27 cellular contexts compared by ENCODE assay signal in the genomic region with DNA sequence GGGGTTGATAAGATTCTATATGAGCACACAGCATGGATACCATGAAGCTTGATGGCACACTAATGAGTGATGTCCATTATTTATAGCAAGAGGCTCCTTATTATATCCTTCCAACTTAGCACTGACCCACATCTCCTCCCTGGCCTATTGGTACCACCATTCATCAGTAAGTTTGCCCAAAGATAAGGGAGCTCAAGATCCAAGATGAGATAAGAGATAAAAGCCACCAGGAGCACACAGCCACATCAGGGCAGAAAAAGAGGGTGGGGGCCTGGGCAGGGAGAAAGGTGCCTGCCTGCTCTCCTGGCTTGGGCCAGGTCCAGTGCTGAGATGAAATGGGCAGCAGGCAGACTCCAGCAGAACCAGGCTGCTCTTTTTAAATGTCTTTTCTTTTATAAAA. TPM values are rescaled to one million over a fixed set of nuclear protein-coding genes. Genes with fewer than 3 reads are reported as not detected.
DNase-seq lines count a peak whose midpoint lies in the region; ATAC-seq, FAIRE-seq and TF ChIP-seq lines count a peak whose summit lies in the region.
"Had no signal": no experiment of that assay in that cellular context is flagged by ENCODE, and none has a peak within 500 bp of the region (broad histone marks: within the 10 kb centered on the region; RNA-seq: fewer than 3 reads in every experiment).

No MANE protein-coding gene starts in this region.

- ATAC-seq in Panc1: peak; percentile 56; the same call in 1 of the 2 replicates
- ATAC-seq in K562: no peak
- no peak for ATAC-seq in HG02840 (IDR thresholded peaks at IDR 0.05; ENCODE audit: low FRiP score, unreplicated experiment)
- ATAC-seq: GM12878 had no signal

- H3K9ac ChIP-seq in K562 (ENCODE audit: insufficient read depth in 1 of 2, low read depth in 2 of 2, low read length in 2 of 2) (no peak overlapping the region), parathyroid adenoma (no peak overlapping the region)
- H3K9ac ChIP-seq: BLaER1 treated with 17β-estradiol and CSF1 and Interleukin-3, amounts not matched to agents 10 nM and 100 nM; GM23248 had no signal

- no peak overlapping the region for H2AFZ ChIP-seq in K562 (ENCODE audit: low read depth, low read length)
- no peak overlapping the region for H2AFZ ChIP-seq in parathyroid adenoma
- H2AFZ ChIP-seq: GM23248 had no signal

- in situ Hi-C loops in Panc1 (cut with HindIII; ENCODE audit: low pct_unique_long_range_greater_than_20kb, low sequenced_read_pairs): no loop called here
- in situ Hi-C loops in K562 (cut with MboI): no loop called here

- H4K20me1 ChIP-seq in K562 (replicated peaks; ENCODE audit: control insufficient read depth, insufficient read depth, low read length): no peaks in the 10 kb centered on the region
- H4K20me1 ChIP-seq: BLaER1 treated with 17β-estradiol and CSF1 and Interleukin-3, amounts not matched to agents 10 nM and 100 nM had no signal

- H3K4me2 ChIP-seq in K562 (ENCODE audit: insufficient read depth, low read length): no peak overlapping the region
- no peak overlapping the region for H3K4me2 ChIP-seq in parathyroid adenoma (ENCODE audit: low read length)
- H3K4me2 ChIP-seq: BLaER1 treated with 17β-estradiol and CSF1 and Interleukin-3, amounts not matched to agents 10 nM and 100 nM had no signal

- H3K27me3 ChIP-seq in Panc1 (ENCODE audit: control insufficient read depth, insufficient read depth, low read length) (no peaks in the 10 kb centered on the region), K562 (ENCODE audit: control insufficient read depth in 2 of 2, insufficient read depth in 2 of 2, low read length in 2 of 2) (no peaks in the 10 kb centered on the region), parathyroid adenoma (ENCODE audit: control insufficient read depth, insufficient read depth, low read length) (no peaks in the 10 kb centered on the region), adrenal gland (no peaks in the 10 kb centered on the region)
- H3K27me3 ChIP-seq: BE2C; BLaER1 treated with 17β-estradiol and CSF1 and Interleukin-3, amounts not matched to agents 10 nM and 100 nM had no signal

- H3K36me3 ChIP-seq in Panc1 (ENCODE audit: control insufficient read depth, insufficient read depth, low read length): no peaks in the 10 kb centered on the region
- H3K36me3 ChIP-seq in K562 (ENCODE audit: control insufficient read depth, insufficient read depth, low read length): no peaks in the 10 kb centered on the region
- H3K36me3 ChIP-seq in parathyroid adenoma (ENCODE audit: control insufficient read depth, insufficient read depth, low read length): no peaks in the 10 kb centered on the region
- no peaks in the 10 kb centered on the region for H3K36me3 ChIP-seq in adrenal gland (replicated peaks in 1 of 2)
- H3K36me3 ChIP-seq: BE2C; BLaER1 treated with 17β-estradiol and CSF1 and Interleukin-3, amounts not matched to agents 10 nM and 100 nM had no signal

- TF ChIP-seq EP300 in K562 (IDR thresholded peaks at IDR 0.05; ENCODE audit: low read length): no peak

- DNase-seq in AG08396 (ENCODE audit: low spot score): peak; percentile 1
- DNase-seq in Panc1 (ENCODE audit: low read depth, low spot score): no peak
- no peak for DNase-seq in K562 (ENCODE audit: extremely low read depth in 1 of 4, low spot score in 3 of 4)
- no peak for DNase-seq in mucosa of gallbladder (ENCODE audit: low spot score)
- no peak for DNase-seq in adrenal gland
- no peak for DNase-seq in NCI-H1105 treated with DMSO at 0.1 percent for 48 hours (lab: John Stamatoyannopoulos, UW)
- DNase-seq: AML-193; BE2C; CD4-positive, alpha-beta T cell; CD8-positive, alpha-beta memory T cell; DMS 273 treated with DMSO at 0.1 percent for 48 hours; DMS79; EL; GDM1; GM23248; H7 had no signal

- BruUV-seq in Panc1 (replicated peaks; lab: Mats Ljungman, UMichigan): no TSS peak
- BruUV-seq in K562 (replicated peaks; lab: Mats Ljungman, UMichigan): no TSS peak

- no peaks in the 10 kb centered on the region for H3K79me2 ChIP-seq in K562 (ENCODE audit: control insufficient read depth, insufficient read depth, low read length)
- H3K79me2 ChIP-seq in parathyroid adenoma: no peaks in the 10 kb centered on the region

- H3K27ac ChIP-seq in Panc1 (ENCODE audit: low read length): no peak overlapping the region
- no peak overlapping the region for H3K27ac ChIP-seq in K562 (ENCODE audit: extremely low read depth, low read depth, low read length)
- peak overlapping the region; percentile 55 for H3K27ac ChIP-seq in parathyroid adenoma
- H3K27ac ChIP-seq in adrenal gland: no peak overlapping the region
- H3K27ac ChIP-seq: 22Rv1; BLaER1 treated with 17β-estradiol and CSF1 and Interleukin-3, amounts not matched to agents 10 nM and 100 nM; GM23248 had no signal

- FAIRE-seq in K562 (lab: Jason Lieb, UNC): no peak
- FAIRE-seq: A204.1, D721Med, GM12878, GM19239, H1 had no signal

- no peak overlapping the region for H3K4me3 ChIP-seq in Panc1 (ENCODE audit: low read depth in 2 of 2, low read length in 2 of 2)
- no peak overlapping the region for H3K4me3 ChIP-seq in K562
- H3K4me3 ChIP-seq in parathyroid adenoma (ENCODE audit: low read depth, low read length): no peak overlapping the region
- no peak overlapping the region for H3K4me3 ChIP-seq in adrenal gland
- H3K4me3 ChIP-seq: BLaER1 treated with 17β-estradiol and CSF1 and Interleukin-3, amounts not matched to agents 10 nM and 100 nM; GM12878; GM23248 had no signal

- H3K9me3 ChIP-seq in Panc1 (ENCODE audit: control insufficient read depth, insufficient read depth, low read depth, low read length) (no peaks in the 10 kb centered on the region), K562 (replicated peaks; ENCODE audit: control insufficient read depth, insufficient read depth, low read depth, low read length) (no peaks in the 10 kb centered on the region), parathyroid adenoma (ENCODE audit: control insufficient read depth, low read length) (no peaks in the 10 kb centered on the region), adrenal gland (replicated peaks in 1 of 3) (no peaks in the 10 kb centered on the region)
- H3K9me3 ChIP-seq: BE2C; BLaER1 treated with 17β-estradiol and CSF1 and Interleukin-3, amounts not matched to agents 10 nM and 100 nM had no signal

- TF ChIP-seq POLR2A in K562 (conservative IDR thresholded peaks at IDR 0.05) (no peak), adrenal gland (IDR thresholded peaks at IDR 0.05) (no peak)

- CTCF ChIA-PET in Panc1 (lab: Charles Lee): no interaction called here
- CTCF ChIA-PET in K562 (lab: Yijun Ruan, JAX; ENCODE audit: low intra/inter-chr PET ratio): no interaction called here

- TF ChIP-seq CTCF in Panc1 (IDR thresholded peaks at IDR 0.05) (no peak), K562 (IDR thresholded peaks at IDR 0.05 in 2 of 3, conservative IDR thresholded peaks at IDR 0.05 in 1 of 3; ENCODE audit: insufficient read depth in 2 of 3, low read depth in 1 of 3, low read length in 3 of 3) (no peak), parathyroid adenoma (IDR thresholded peaks at IDR 0.05) (no peak), adrenal gland (IDR thresholded peaks at IDR 0.05) (no peak)

- H3K4me1 ChIP-seq in Panc1 (ENCODE audit: control insufficient read depth, insufficient read depth, low read length) (peaks cover 8% of the 10 kb centered on the region; the same call in 1 of the 2 replicates), K562 (replicated peaks in 1 of 2; ENCODE audit: control insufficient read depth in 2 of 2, insufficient read depth in 2 of 2, low read length in 2 of 2) (peaks cover 0 to 10% of the 10 kb centered on the region in 2 experiments; a peak in 2 of 5 replicates), parathyroid adenoma (no peaks in the 10 kb centered on the region), adrenal gland (replicated peaks in 1 of 2) (no peaks in the 10 kb centered on the region)
- H3K4me1 ChIP-seq: BE2C; BLaER1 treated with 17β-estradiol and CSF1 and Interleukin-3, amounts not matched to agents 10 nM and 100 nM had no signal

- H3K9me1 ChIP-seq in K562 (ENCODE audit: control insufficient read depth, insufficient read depth, low read length): no peaks in the 10 kb centered on the region

- POLR2A ChIA-PET in Panc1 (lab: Charles Lee) (no interaction called here), K562 (lab: Yijun Ruan, JAX) (no interaction called here)

- TF ChIP-seq RAD21 in K562 (CRISPR knock-in tag; conservative IDR thresholded peaks at IDR 0.05 in 1 of 2, IDR thresholded peaks at IDR 0.05 in 1 of 2): no peak

- intact Hi-C loops in Panc1 (cut with micrococcal nuclease; ENCODE audit: unreplicated experiment) (no loop called here), K562 (cut with micrococcal nuclease) (no loop called here), adrenal gland (cut with DNase I) (no loop called here)

RNA-seq across cellular contexts. Expression of a gene that starts 4.4 kb away (rescaled TPM):
- 0.64 TPM for total RNA-seq in Panc1 (2021; ENCODE audit: unreplicated experiment)
- polyA plus RNA-seq in Panc1 (2012; ENCODE audit: insufficient read length): 0.50 TPM
- not detected in 2 replicates for total RNA-seq in K562 (2011; cell fraction: chromatin; rRNA removed; ENCODE audit: low replicate concordance)
- 0.66 and 0.67 TPM in 2 replicates for total RNA-seq in K562 (2011; cell fraction: nucleolus; rRNA removed)
- total RNA-seq in K562 (2011; cell fraction: nucleoplasm; rRNA removed): not detected in 2 replicates
- total RNA-seq in K562 (2014; rRNA removed): not detected in 2 replicates
- total RNA-seq in K562 (2014; rRNA removed; fragmentation: Illumina TruSeq; extraction: Trizol): not detected in 2 replicates
- total RNA-seq in K562 (2015; rRNA removed; fragmentation: Illumina TruSeq; extraction: Trizol): not detected in 2 replicates
- total RNA-seq in K562 (2021): not detected in 2 replicates
- 0.11 TPM in 1 of 2 replicates, not detected in the other for polyA plus RNA-seq in K562 (2011; rRNA removed)
- 0.09 and 0.18 TPM in 2 replicates for polyA plus RNA-seq in K562 (2011; cell fraction: cytosol; rRNA removed)
- polyA plus RNA-seq in K562 (2011; cell fraction: nucleus; rRNA removed): 0.17 TPM in 1 of 2 replicates, not detected in the other
- 0.14 TPM in 1 of 2 replicates, not detected in the other for polyA plus RNA-seq in K562 (2012)
- not detected in 2 replicates for polyA plus RNA-seq in K562 (2014; fragmentation: Illumina TruSeq; extraction: Trizol)
- under 1 TPM; 0.11 to 0.18 TPM for polyA plus RNA-seq in K562 (2014; fragmentation: Nextera tagmentation; extraction: Ambion mirVana)
- not detected in 2 replicates for polyA plus RNA-seq in K562 (2014; rRNA removed)
- not detected in 2 replicates for polyA minus RNA-seq in K562 (2011; rRNA and poly(A)+ RNA removed)
- not detected in 2 replicates for polyA minus RNA-seq in K562 (2011; cell fraction: cytosol; rRNA and poly(A)+ RNA removed)
- not detected in 2 replicates for polyA minus RNA-seq in K562 (2011; cell fraction: nucleus; rRNA and poly(A)+ RNA removed)
- total RNA-seq in mucosa of gallbladder: 23.4 TPM
- total RNA-seq in adrenal gland: not detected
- not detected for polyA plus RNA-seq in adrenal gland
- total RNA-seq: CD4-positive, alpha-beta T cell; CD8-positive, alpha-beta memory T cell; GM12878; GM23248; H1; H7 had no signal
- polyA plus RNA-seq: AG04450; CD14-positive monocyte; CD8-positive, alpha-beta memory T cell; GM23248; H1 had no signal

RNA-seq across cellular contexts. Expression of a gene that starts 10.9 kb away (rescaled TPM):
- total RNA-seq in Panc1 (2021; ENCODE audit: unreplicated experiment) (32.7 TPM), K562 (2014; rRNA removed) (1.5 and 2.1 TPM in 2 replicates), K562 (2014; rRNA removed; fragmentation: Illumina TruSeq; extraction: Trizol) (1.1 and 1.8 TPM in 2 replicates), K562 (2015; rRNA removed; fragmentation: Illumina TruSeq; extraction: Trizol) (0.94 and 0.98 TPM in 2 replicates), K562 (2021) (3.2 and 4.5 TPM in 2 replicates), mucosa of gallbladder (232 TPM), adrenal gland (1 to 10 TPM in 6 of 8 donors, under 1 TPM in 2; 0.67 to 5.1 (median 1.6) TPM)
- polyA plus RNA-seq in Panc1 (2012; ENCODE audit: insufficient read length): 63.2 TPM
- 10.1 and 24.8 TPM in 2 replicates for total RNA-seq in K562 (2011; cell fraction: chromatin; rRNA removed; ENCODE audit: low replicate concordance)
- 24.3 and 37.9 TPM in 2 replicates for total RNA-seq in K562 (2011; cell fraction: nucleolus; rRNA removed)
- total RNA-seq in K562 (2011; cell fraction: nucleoplasm; rRNA removed): 13.6 and 20.2 TPM in 2 replicates
- polyA plus RNA-seq in K562 (2011; rRNA removed) (2.8 and 5.6 TPM in 2 replicates), K562 (2014; fragmentation: Illumina TruSeq; extraction: Trizol) (3.9 and 4.5 TPM in 2 replicates), K562 (2014; fragmentation: Nextera tagmentation; extraction: Ambion mirVana) (under 1 TPM; 0.78 to 0.80 TPM), K562 (2014; rRNA removed) (2.3 and 3.3 TPM in 2 replicates), adrenal gland (1 to 10 TPM in 2 of 3 donors, under 1 TPM in 1; 0.46 to 1.3 (median 1.1) TPM)
- polyA plus RNA-seq in K562 (2011; cell fraction: cytosol; rRNA removed): 4.1 and 7.4 TPM in 2 replicates
- 9.8 and 17.8 TPM in 2 replicates for polyA plus RNA-seq in K562 (2011; cell fraction: nucleus; rRNA removed)
- 4.0 and 7.3 TPM in 2 replicates for polyA plus RNA-seq in K562 (2012)
- 3.5 and 3.7 TPM in 2 replicates for polyA minus RNA-seq in K562 (2011; rRNA and poly(A)+ RNA removed)
- polyA minus RNA-seq in K562 (2011; cell fraction: cytosol; rRNA and poly(A)+ RNA removed): 4.8 and 6.5 TPM in 2 replicates
- 5.0 and 5.2 TPM in 2 replicates for polyA minus RNA-seq in K562 (2011; cell fraction: nucleus; rRNA and poly(A)+ RNA removed)

RNA-seq across cellular contexts. Expression of a gene that starts 25.6 kb away (rescaled TPM):
- 39.3 TPM for total RNA-seq in Panc1 (2021; ENCODE audit: unreplicated experiment)
- polyA plus RNA-seq in Panc1 (2012; ENCODE audit: insufficient read length): 47.3 TPM
- 52.2 and 75.8 TPM in 2 replicates for total RNA-seq in K562 (2011; cell fraction: chromatin; rRNA removed; ENCODE audit: low replicate concordance)
- 35.9 and 41.6 TPM in 2 replicates for total RNA-seq in K562 (2011; cell fraction: nucleolus; rRNA removed)
- 34.0 and 47.2 TPM in 2 replicates for total RNA-seq in K562 (2011; cell fraction: nucleoplasm; rRNA removed)
- total RNA-seq in K562 (2014; rRNA removed): 57.9 and 60.3 TPM in 2 replicates
- total RNA-seq in K562 (2014; rRNA removed; fragmentation: Illumina TruSeq; extraction: Trizol): 39.5 and 44.2 TPM in 2 replicates
- total RNA-seq in K562 (2015; rRNA removed; fragmentation: Illumina TruSeq; extraction: Trizol): 58.4 and 61.5 TPM in 2 replicates
- total RNA-seq in K562 (2021): 31.2 and 41.0 TPM in 2 replicates
- 33.8 and 37.9 TPM in 2 replicates for polyA plus RNA-seq in K562 (2011; rRNA removed)
- polyA plus RNA-seq in K562 (2011; cell fraction: cytosol; rRNA removed): 38.9 and 62.7 TPM in 2 replicates
- 54.0 and 67.1 TPM in 2 replicates for polyA plus RNA-seq in K562 (2011; cell fraction: nucleus; rRNA removed)
- 31.6 and 35.7 TPM in 2 replicates for polyA plus RNA-seq in K562 (2012)
- polyA plus RNA-seq in K562 (2014; fragmentation: Illumina TruSeq; extraction: Trizol): 51.3 and 68.6 TPM in 2 replicates
- 1 to 10 TPM; 2.4 to 9.1 TPM for polyA plus RNA-seq in K562 (2014; fragmentation: Nextera tagmentation; extraction: Ambion mirVana)
- polyA plus RNA-seq in K562 (2014; rRNA removed): 66.6 and 79.4 TPM in 2 replicates
- 24.9 and 30.8 TPM in 2 replicates for polyA minus RNA-seq in K562 (2011; rRNA and poly(A)+ RNA removed)
- polyA minus RNA-seq in K562 (2011; cell fraction: cytosol; rRNA and poly(A)+ RNA removed): 16.6 and 22.6 TPM in 2 replicates
- polyA minus RNA-seq in K562 (2011; cell fraction: nucleus; rRNA and poly(A)+ RNA removed): 9.8 and 36.0 TPM in 2 replicates
- 41.2 TPM for total RNA-seq in mucosa of gallbladder
- 10 to 100 TPM; 27.4 to 88.6 (median 39.4) TPM for total RNA-seq in adrenal gland
- 100 to 1,000 TPM in 2 of 3 donors, 10 to 100 TPM in 1; 33.0 to 174 (median 170) TPM for polyA plus RNA-seq in adrenal gland

RNA-seq across cellular contexts. Expression of a gene that starts 26.0 kb away (rescaled TPM):
- 39.5 TPM for total RNA-seq in Panc1 (2021; ENCODE audit: unreplicated experiment)
- polyA plus RNA-seq in Panc1 (2012; ENCODE audit: insufficient read length): 46.8 TPM
- 53.9 and 97.1 TPM in 2 replicates for total RNA-seq in K562 (2011; cell fraction: chromatin; rRNA removed; ENCODE audit: low replicate concordance)
- total RNA-seq in K562 (2011; cell fraction: nucleolus; rRNA removed): 55.0 and 62.4 TPM in 2 replicates
- total RNA-seq in K562 (2011; cell fraction: nucleoplasm; rRNA removed): 34.8 and 43.8 TPM in 2 replicates
- total RNA-seq in K562 (2014; rRNA removed): 13.1 and 20.8 TPM in 2 replicates
- total RNA-seq in K562 (2014; rRNA removed; fragmentation: Illumina TruSeq; extraction: Trizol): 7.9 and 13.1 TPM in 2 replicates
- total RNA-seq in K562 (2015; rRNA removed; fragmentation: Illumina TruSeq; extraction: Trizol): 20.7 and 22.5 TPM in 2 replicates
- 18.2 and 19.9 TPM in 2 replicates for total RNA-seq in K562 (2021)
- 27.1 and 35.2 TPM in 2 replicates for polyA plus RNA-seq in K562 (2011; rRNA removed)
- polyA plus RNA-seq in K562 (2011; cell fraction: cytosol; rRNA removed): 38.7 and 39.7 TPM in 2 replicates
- 105 TPM in 2 replicates for polyA plus RNA-seq in K562 (2011; cell fraction: nucleus; rRNA removed)
- 23.5 and 35.7 TPM in 2 replicates for polyA plus RNA-seq in K562 (2012)
- 30.0 and 36.8 TPM in 2 replicates for polyA plus RNA-seq in K562 (2014; fragmentation: Illumina TruSeq; extraction: Trizol)
- 1 to 10 TPM; 1.5 to 3.6 TPM for polyA plus RNA-seq in K562 (2014; fragmentation: Nextera tagmentation; extraction: Ambion mirVana)
- 23.4 and 23.5 TPM in 2 replicates for polyA plus RNA-seq in K562 (2014; rRNA removed)
- polyA minus RNA-seq in K562 (2011; rRNA and poly(A)+ RNA removed): 22.6 and 25.2 TPM in 2 replicates
- 11.4 and 13.7 TPM in 2 replicates for polyA minus RNA-seq in K562 (2011; cell fraction: cytosol; rRNA and poly(A)+ RNA removed)
- 22.2 and 27.5 TPM in 2 replicates for polyA minus RNA-seq in K562 (2011; cell fraction: nucleus; rRNA and poly(A)+ RNA removed)
- 45.5 TPM for total RNA-seq in mucosa of gallbladder
- total RNA-seq in adrenal gland: 10 to 100 TPM; 11.0 to 35.1 (median 28.8) TPM
- 10 to 100 TPM; 12.0 to 25.3 (median 24.1) TPM for polyA plus RNA-seq in adrenal gland

RNA-seq across cellular contexts. Expression of a gene that starts 41.1 kb away (rescaled TPM):
- total RNA-seq in Panc1 (2021; ENCODE audit: unreplicated experiment): 4.2 TPM
- 4.1 TPM for polyA plus RNA-seq in Panc1 (2012; ENCODE audit: insufficient read length)
- 1.1 and 1.9 TPM in 2 replicates for total RNA-seq in K562 (2011; cell fraction: chromatin; rRNA removed; ENCODE audit: low replicate concordance)
- total RNA-seq in K562 (2011; cell fraction: nucleolus; rRNA removed): 1.8 TPM in 2 replicates
- total RNA-seq in K562 (2011; cell fraction: nucleoplasm; rRNA removed): 1.0 and 1.1 TPM in 2 replicates
- 2.0 and 2.2 TPM in 2 replicates for total RNA-seq in K562 (2014; rRNA removed)
- 0.73 and 1.1 TPM in 2 replicates for total RNA-seq in K562 (2014; rRNA removed; fragmentation: Illumina TruSeq; extraction: Trizol)
- 0.45 and 0.72 TPM in 2 replicates for total RNA-seq in K562 (2015; rRNA removed; fragmentation: Illumina TruSeq; extraction: Trizol)
- 1.9 and 2.0 TPM in 2 replicates for total RNA-seq in K562 (2021)
- polyA plus RNA-seq in K562 (2011; rRNA removed): 1.1 and 1.2 TPM in 2 replicates
- 1.3 and 2.4 TPM in 2 replicates for polyA plus RNA-seq in K562 (2011; cell fraction: cytosol; rRNA removed)
- 1.0 and 1.1 TPM in 2 replicates for polyA plus RNA-seq in K562 (2011; cell fraction: nucleus; rRNA removed)
- 0.51 and 1.3 TPM in 2 replicates for polyA plus RNA-seq in K562 (2012)
- 1.1 TPM in 2 replicates for polyA plus RNA-seq in K562 (2014; fragmentation: Illumina TruSeq; extraction: Trizol)
- under 1 TPM; 0.08 to 0.18 TPM for polyA plus RNA-seq in K562 (2014; fragmentation: Nextera tagmentation; extraction: Ambion mirVana)
- polyA plus RNA-seq in K562 (2014; rRNA removed): 1.4 and 2.6 TPM in 2 replicates
- 0.77 and 1.3 TPM in 2 replicates for polyA minus RNA-seq in K562 (2011; rRNA and poly(A)+ RNA removed)
- polyA minus RNA-seq in K562 (2011; cell fraction: cytosol; rRNA and poly(A)+ RNA removed): 1.4 TPM in 1 of 2 replicates, not detected in the other
- polyA minus RNA-seq in K562 (2011; cell fraction: nucleus; rRNA and poly(A)+ RNA removed): 1.1 and 1.3 TPM in 2 replicates
- total RNA-seq in mucosa of gallbladder: 0.63 TPM
- total RNA-seq in adrenal gland: under 1 TPM in 2 of 8 donors, not detected in 6; 0.11 to 0.34 TPM
- polyA plus RNA-seq in adrenal gland: under 1 TPM in 2 of 3 donors, not detected in 1; 0.13 to 0.16 TPM
- total RNA-seq: GM23248 had no signal
- polyA plus RNA-seq: CD14-positive monocyte; CD8-positive, alpha-beta memory T cell; GM23248 had no signal

Comparison
In these comparisons a context has a peak if more than half of its experiments do, and no peak if none do; other contexts are left out.
1. RNA of a gene that starts 4.4 kb away (total RNA-seq): 23.4 TPM in mucosa of gallbladder (single experiment); 0.64 TPM in Panc1 (single experiment), 0.66 to 0.67 TPM in K562 and not detected in adrenal gland; every median in the first group is over 10 times any median in the second.